ENCODE assay signal across 22 cellular contexts in the genomic region with DNA sequence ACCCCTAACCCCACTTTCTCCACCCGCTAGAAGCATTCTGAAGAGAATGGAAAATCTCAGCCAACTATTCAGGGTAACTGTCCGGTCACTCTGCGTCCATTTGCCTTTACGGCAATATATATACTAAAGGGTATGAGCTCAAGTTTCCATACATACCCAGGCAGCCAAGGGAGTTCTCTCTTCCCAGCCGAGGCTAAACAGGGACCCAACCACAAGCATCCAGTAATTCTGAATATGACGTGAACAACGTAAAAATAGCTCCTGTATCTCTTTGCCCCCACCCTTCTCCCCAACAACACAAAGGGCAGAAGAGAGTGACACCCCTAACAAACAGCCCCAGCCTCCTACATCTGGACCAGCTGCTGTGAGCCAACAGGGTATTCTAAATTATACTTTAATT.
DNase-seq lines count a peak whose midpoint lies in the region; ATAC-seq, FAIRE-seq and TF ChIP-seq lines count a peak whose summit lies in the region.
"Had no signal": no experiment of that assay in that cellular context is flagged by ENCODE, and none has a peak within 500 bp of the region (broad histone marks: within the 10 kb centered on the region; RNA-seq: fewer than 3 reads in every experiment).

No MANE protein-coding gene starts in this region.

- H3K4me3 Mint-ChIP-seq in astrocyte (ENCODE audit: unreplicated experiment), result no peak overlapping the region
- no peak overlapping the region for H3K4me3 Mint-ChIP-seq in natural killer cell
- no peak overlapping the region for H3K4me3 Mint-ChIP-seq in stimulated activated naive B cell treated with anti-CD40 and anti-IgM and Interleukin-4, amounts not matched to agents 10 μg/mL and 1 μg/mL and 100 μg/mL, for 72 hours
- H3K4me3 Mint-ChIP-seq: IgD-negative memory B cell had no signal

- H3K36me3 ChIP-seq in BLaER1 treated with 17β-estradiol and CSF1 and Interleukin-3, amounts not matched to agents 10 nM and 100 nM, result peaks cover 0 to 65% (median 34%) of the 10 kb centered on the region in 11 experiments; a peak in 18 of 22 replicates
- H3K36me3 ChIP-seq in astrocyte (ENCODE audit: insufficient read depth, low read length), result no peaks in the 10 kb centered on the region

- CTCF ChIA-PET in HEK293T (lab: Yijun Ruan, JAX), result no interaction called here

- H3K27ac Mint-ChIP-seq in astrocyte (ENCODE audit: unreplicated experiment) (peak overlapping the region; percentile 8), natural killer cell (peak overlapping the region; percentile 81)
- H3K27ac Mint-ChIP-seq in stimulated activated naive B cell treated with anti-CD40 and anti-IgM and Interleukin-4, amounts not matched to agents 10 μg/mL and 1 μg/mL and 100 μg/mL, for 72 hours, result no peak overlapping the region
- H3K27ac Mint-ChIP-seq: IgD-negative memory B cell had no signal

- H4K20me1 ChIP-seq in BLaER1 treated with 17β-estradiol and CSF1 and Interleukin-3, amounts not matched to agents 10 nM and 100 nM, result peaks cover 19 to 87% (median 63%) of the 10 kb centered on the region in 11 experiments; a peak in 16 of 22 replicates
- peaks cover 52% of the 10 kb centered on the region for H4K20me1 ChIP-seq in astrocyte (ENCODE audit: insufficient read depth, low read length)

- intact Hi-C loops in natural killer cell (cut with micrococcal nuclease), result no loop called here

- H3K9me3 Mint-ChIP-seq in astrocyte (ENCODE audit: unreplicated experiment), result peaks cover 2% of the 10 kb centered on the region
- no peaks in the 10 kb centered on the region for H3K9me3 Mint-ChIP-seq in natural killer cell
- no peaks in the 10 kb centered on the region for H3K9me3 Mint-ChIP-seq in stimulated activated naive B cell treated with anti-CD40 and anti-IgM and Interleukin-4, amounts not matched to agents 10 μg/mL and 1 μg/mL and 100 μg/mL, for 72 hours
- H3K9me3 Mint-ChIP-seq: IgD-negative memory B cell had no signal

- no peak overlapping the region for H3K9ac ChIP-seq in BLaER1 treated with 17β-estradiol and CSF1 and Interleukin-3, amounts not matched to agents 10 nM and 100 nM
- no peak overlapping the region for H3K9ac ChIP-seq in astrocyte (ENCODE audit: low read length)
- H3K9ac ChIP-seq: parathyroid adenoma had no signal

- no peak for ATAC-seq in natural killer cell
- no peak for ATAC-seq in stimulated activated naive B cell treated with anti-CD40 and anti-IgM and Interleukin-4, amounts not matched to agents 10 μg/mL and 1 μg/mL and 100 μg/mL, for 72 hours (replicated peaks)
- ATAC-seq in esophagus mucosa, result no peak

- H3K9me3 ChIP-seq in BLaER1 treated with 17β-estradiol and CSF1 and Interleukin-3, amounts not matched to agents 10 nM and 100 nM (replicated peaks in 1 of 11), result peaks cover 0 to 9% (median 0%) of the 10 kb centered on the region in 11 experiments; a peak in 3 of 22 replicates
- H3K9me3 ChIP-seq in astrocyte (ENCODE audit: insufficient read depth, low read depth, low read length), result no peaks in the 10 kb centered on the region

- H2AFZ ChIP-seq in astrocyte (ENCODE audit: low read depth, low read length), result no peak overlapping the region
- H2AFZ ChIP-seq: parathyroid adenoma had no signal

- no peak for DNase-seq in HEK293T (ENCODE audit: extremely low spot score)
- no peak for DNase-seq in astrocyte (ENCODE audit: low read depth)
- DNase-seq in natural killer cell, result no peak
- DNase-seq in NCI-H510A treated with DMSO at 0.1 percent for 48 hours (lab: John Stamatoyannopoulos, UW), result no peak
- DNase-seq in stimulated activated naive B cell treated with anti-CD40 and anti-IgM and Interleukin-4, amounts not matched to agents 10 μg/mL and 1 μg/mL and 100 μg/mL, for 72 hours, result no peak
- no peak for DNase-seq in Kasumi-1 (lab: John Stamatoyannopoulos, UW)
- DNase-seq: activated CD4-positive, alpha-beta T cell treated with anti-CD3 and anti-CD28 coated beads, Interleukin-2, amount 50 U/mL, for 1 hour; activated naive CD4-positive, alpha-beta T cell treated with anti-CD3 and anti-CD28 coated beads, Interleukin-2, amount 50 U/mL, for 16 hours; DMS79; NCI-H1417 treated with DMSO at 0.1 percent for 48 hours; NCI-H2107; NCI-H524; SW 1271 had no signal

- H3K27me3 ChIP-seq in BLaER1 treated with 17β-estradiol and CSF1 and Interleukin-3, amounts not matched to agents 10 nM and 100 nM, result no peaks in the 10 kb centered on the region
- no peaks in the 10 kb centered on the region for H3K27me3 ChIP-seq in astrocyte (ENCODE audit: insufficient read depth, low read length)

- H3K4me3 ChIP-seq in BLaER1 treated with 17β-estradiol and CSF1 and Interleukin-3, amounts not matched to agents 10 nM and 100 nM, result no peak overlapping the region
- H3K4me3 ChIP-seq in astrocyte (ENCODE audit: insufficient read depth, low read depth, low read length), result no peak overlapping the region
- H3K4me3 ChIP-seq: lung had no signal

- FAIRE-seq in astrocyte (lab: Jason Lieb, UNC), result no peak
- FAIRE-seq: colon, endometrium, GM12892, H1 had no signal

- no peak overlapping the region for H3K27ac ChIP-seq in BLaER1 treated with 17β-estradiol and CSF1 and Interleukin-3, amounts not matched to agents 10 nM and 100 nM
- H3K27ac ChIP-seq in astrocyte (ENCODE audit: low read depth, low read length), result no peak overlapping the region
- H3K27ac ChIP-seq: parathyroid adenoma had no signal

- H3K4me2 ChIP-seq in BLaER1 treated with 17β-estradiol and CSF1 and Interleukin-3, amounts not matched to agents 10 nM and 100 nM, result peak overlapping the region in 9 of 11 experiments; percentile 10 to 56 (median 28); a peak in 9 of 22 replicates
- no peak overlapping the region for H3K4me2 ChIP-seq in astrocyte (ENCODE audit: low read length)

- H3K4me1 Mint-ChIP-seq in astrocyte (ENCODE audit: low read depth, unreplicated experiment) (peaks cover 52% of the 10 kb centered on the region), natural killer cell (peaks cover 78 to 87% of the 10 kb centered on the region in 2 donors)
- peaks cover 0 to 10% of the 10 kb centered on the region in 2 donors for H3K4me1 Mint-ChIP-seq in stimulated activated naive B cell treated with anti-CD40 and anti-IgM and Interleukin-4, amounts not matched to agents 10 μg/mL and 1 μg/mL and 100 μg/mL, for 72 hours

- TF ChIP-seq CTCF in astrocyte (IDR thresholded peaks at IDR 0.05; ENCODE audit: insufficient read depth, low read depth, low read length) (no peak), natural killer cell (IDR thresholded peaks at IDR 0.05) (no peak)

- POLR2A ChIA-PET in HEK293T (lab: Yijun Ruan, JAX), result no interaction called here

- no peaks in the 10 kb centered on the region for H3K27me3 Mint-ChIP-seq in astrocyte (ENCODE audit: low read depth, unreplicated experiment)
- no peaks in the 10 kb centered on the region for H3K27me3 Mint-ChIP-seq in natural killer cell (ENCODE audit: low read depth in 2 of 2)
- H3K27me3 Mint-ChIP-seq in stimulated activated naive B cell treated with anti-CD40 and anti-IgM and Interleukin-4, amounts not matched to agents 10 μg/mL and 1 μg/mL and 100 μg/mL, for 72 hours, result no peaks in the 10 kb centered on the region
- H3K27me3 Mint-ChIP-seq: IgD-negative memory B cell had no signal

- H3K79me2 ChIP-seq in astrocyte (ENCODE audit: insufficient read depth, low read length), result peaks cover 39% of the 10 kb centered on the region

- H3K4me1 ChIP-seq in BLaER1 treated with 17β-estradiol and CSF1 and Interleukin-3, amounts not matched to agents 10 nM and 100 nM, result peaks cover 13 to 46% (median 31%) of the 10 kb centered on the region in 10 experiments
- peaks cover 20% of the 10 kb centered on the region for H3K4me1 ChIP-seq in astrocyte (ENCODE audit: insufficient read depth, low read length)

- H3K36me3 Mint-ChIP-seq in astrocyte (ENCODE audit: low read depth, unreplicated experiment), result peaks cover 9% of the 10 kb centered on the region
- no peaks in the 10 kb centered on the region for H3K36me3 Mint-ChIP-seq in natural killer cell
- no peaks in the 10 kb centered on the region for H3K36me3 Mint-ChIP-seq in stimulated activated naive B cell treated with anti-CD40 and anti-IgM and Interleukin-4, amounts not matched to agents 10 μg/mL and 1 μg/mL and 100 μg/mL, for 72 hours

TF ChIP-seq in HEK293T, 16 proteins besides CTCF, POLR2A, EP300 and RAD21:
- TF ChIP-seq L3MBTL2 (conservative IDR thresholded peaks at IDR 0.05) (0 out of 2 replicates have a peak, but pooled peaks have one; percentile 35), FOXM1 (IDR thresholded peaks at IDR 0.05; ENCODE audit: borderline replicate concordance) (no peak)
